ENCODE assay signal across 19 cellular contexts in the genomic region with DNA sequence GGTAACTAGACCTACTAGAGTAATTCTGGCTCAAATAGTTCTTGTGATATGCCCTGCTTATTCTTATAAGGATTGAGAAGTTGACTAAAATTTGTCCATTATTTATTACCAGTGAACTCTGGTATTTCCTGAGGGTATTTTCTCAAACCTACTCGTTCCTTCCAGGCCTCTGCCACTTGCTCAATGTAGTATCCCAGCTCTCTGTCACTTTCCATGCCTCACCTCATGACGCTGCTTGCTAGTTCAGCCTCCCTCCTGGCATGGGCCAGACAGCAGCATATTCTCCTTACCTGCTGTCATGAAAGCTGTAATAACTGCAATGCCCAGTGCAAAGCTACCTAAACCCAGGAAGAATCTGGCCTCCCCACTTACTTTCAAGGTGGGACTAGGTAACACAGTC.
DNase-seq lines count a peak whose midpoint lies in the region; ATAC-seq, FAIRE-seq and TF ChIP-seq lines count a peak whose summit lies in the region.
"Had no signal": no experiment of that assay in that cellular context is flagged by ENCODE, and none has a peak within 500 bp of the region (broad histone marks: within the 10 kb centered on the region; RNA-seq: fewer than 3 reads in every experiment).

No MANE protein-coding gene starts in this region.

- TF ChIP-seq CTCF in IMR-90 (conservative IDR thresholded peaks at IDR 0.05; ENCODE audit: low read depth, low read length) (no peak), coronary artery (IDR thresholded peaks at IDR 0.05) (no peak), keratinocyte (optimal IDR thresholded peaks at IDR 0.05 in 1 of 3, IDR thresholded peaks at IDR 0.05 in 1 of 3, conservative IDR thresholded peaks at IDR 0.05 in 1 of 3; ENCODE audit: extremely low read depth in 1 of 3, insufficient read depth in 2 of 3, low read length in 3 of 3) (no peak), MM.1S (IDR thresholded peaks at IDR 0.05; ENCODE audit: low read length) (no peak)

- peak overlapping the region; percentile 93 for H3K23ac ChIP-seq in IMR-90 (ENCODE audit: low read depth, low read length)

- H3K4me3 ChIP-seq in IMR-90 (ENCODE audit: insufficient read depth, low read depth, low read length): no peak overlapping the region
- no peak overlapping the region for H3K4me3 ChIP-seq in coronary artery
- H3K4me3 ChIP-seq in keratinocyte (ENCODE audit: control insufficient read depth in 2 of 3, extremely low read depth in 1 of 3, insufficient read depth in 2 of 3, low read depth in 1 of 3, low read length in 3 of 3): peak overlapping the region in 2 of 3 experiments; percentile 30 to 44
- no peak overlapping the region for H3K4me3 ChIP-seq in MM.1S (ENCODE audit: low read length)
- H3K4me3 ChIP-seq: BLaER1 treated with 17β-estradiol and CSF1 and Interleukin-3, amounts not matched to agents 10 nM and 100 nM; pancreas had no signal

- H3K9me3 Mint-ChIP-seq in stimulated activated naive B cell treated with anti-CD40 and anti-IgM and Interleukin-4, amounts not matched to agents 10 μg/mL and 1 μg/mL and 100 μg/mL, for 72 hours: peaks cover 0 to 4% of the 10 kb centered on the region in 2 donors
- H3K9me3 Mint-ChIP-seq: activated CD4-positive, alpha-beta T cell treated with anti-CD3 and anti-CD28 coated beads, Interleukin-2, amount 10 ng/mL, durations not matched to agents 24 days and 14 days; activated T-cell treated with anti-CD3 and anti-CD28 coated beads, Interleukin-2, amount 50 U/mL, for 24 hours had no signal

- no peak for TF ChIP-seq RAD21 in IMR-90 (IDR thresholded peaks at IDR 0.05; ENCODE audit: low read length)

- intact Hi-C loops in IMR-90 (cut with micrococcal nuclease): loop anchor here (2.0 to 10.0 kb wide), 5 partner anchors 131 to 767 kb away; a partner anchor contains a TSS

- H2AK5ac ChIP-seq in IMR-90 (ENCODE audit: low read depth, low read length): peak overlapping the region; percentile 98

- no peaks in the 10 kb centered on the region for H3F3A ChIP-seq in MM.1S (ENCODE audit: insufficient read depth, low read length)

- H3K79me2 ChIP-seq in keratinocyte (ENCODE audit: control insufficient read depth, insufficient read depth, low read length) (no peaks in the 10 kb centered on the region), MM.1S (ENCODE audit: low read length) (no peaks in the 10 kb centered on the region)

- H2AK9ac ChIP-seq in IMR-90 (replicated peaks; ENCODE audit: low read depth, low read length, poor library complexity): peak overlapping the region; percentile 73

- H3K27ac ChIP-seq in IMR-90 (ENCODE audit: insufficient read depth, low read length) (peak overlapping the region; percentile 99), coronary artery (peak overlapping the region; percentile 38 to 83), keratinocyte (ENCODE audit: control insufficient read depth, insufficient read depth, low read length) (peak overlapping the region; percentile 96), MM.1S (ENCODE audit: low read length) (no peak overlapping the region)
- H3K27ac ChIP-seq: BLaER1 treated with 17β-estradiol and CSF1 and Interleukin-3, amounts not matched to agents 10 nM and 100 nM; HL-60; KMS-11; pancreas had no signal

- no peaks in the 10 kb centered on the region for H3K36me3 Mint-ChIP-seq in stimulated activated naive B cell treated with anti-CD40 and anti-IgM and Interleukin-4, amounts not matched to agents 10 μg/mL and 1 μg/mL and 100 μg/mL, for 72 hours

- no CpG with 5 or more reads among the region's 2 CpGs for WGBS in IMR-90 (ENCODE audit: extremely low coverage in 2 of 2, insufficient read length in 1 of 2), 2 experiments

- no peaks in the 10 kb centered on the region for H3K4me1 Mint-ChIP-seq in stimulated activated naive B cell treated with anti-CD40 and anti-IgM and Interleukin-4, amounts not matched to agents 10 μg/mL and 1 μg/mL and 100 μg/mL, for 72 hours
- H3K4me1 Mint-ChIP-seq: activated CD4-positive, alpha-beta T cell treated with anti-CD3 and anti-CD28 coated beads, Interleukin-2, amount 10 ng/mL, durations not matched to agents 24 days and 14 days had no signal

- peak overlapping the region; percentile 93 for H2BK15ac ChIP-seq in IMR-90 (ENCODE audit: low read depth, low read length)

- H2AFZ ChIP-seq in IMR-90 (replicated peaks; ENCODE audit: low read length, poor library complexity) (peak overlapping the region; percentile 45), keratinocyte (ENCODE audit: control insufficient read depth, low read length) (no peak overlapping the region), MM.1S (ENCODE audit: low read length) (no peak overlapping the region)

- no peaks in the 10 kb centered on the region for H3K27me3 Mint-ChIP-seq in stimulated activated naive B cell treated with anti-CD40 and anti-IgM and Interleukin-4, amounts not matched to agents 10 μg/mL and 1 μg/mL and 100 μg/mL, for 72 hours
- H3K27me3 Mint-ChIP-seq: activated CD4-positive, alpha-beta T cell treated with anti-CD3 and anti-CD28 coated beads, Interleukin-2, amount 10 ng/mL, durations not matched to agents 24 days and 14 days; activated T-cell treated with anti-CD3 and anti-CD28 coated beads, Interleukin-2, amount 50 U/mL, for 24 hours had no signal

- dilution Hi-C loops in IMR-90 (cut with HindIII; ENCODE audit: low sequenced_read_pairs, unreplicated experiment) (no loop called here), keratinocyte (cut with MboI; ENCODE audit: extremely low pct_ligation_motif_present, low sequenced_read_pairs) (no loop called here)

- CTCF ChIA-PET in IMR-90 (lab: Yijun Ruan, JAX): interaction anchor here (1.3 kb wide), 1 partner anchor 131 kb away, joined by 3 read pairs; no protein-coding TSS in a partner anchor

- peak overlapping the region; percentile 86 for H4K5ac ChIP-seq in IMR-90 (ENCODE audit: low read depth, low read length)

- H3K9me1 ChIP-seq in IMR-90 (ENCODE audit: insufficient read depth, low read length) (peaks cover 10% of the 10 kb centered on the region), keratinocyte (ENCODE audit: control insufficient read depth, extremely low read depth, insufficient read depth, low read length) (no peaks in the 10 kb centered on the region)

- peak overlapping the region; percentile 79 for H3K56ac ChIP-seq in IMR-90 (ENCODE audit: extremely low read depth, insufficient read depth, low read length)

- H3K36me3 ChIP-seq in IMR-90 (ENCODE audit: control insufficient read depth, insufficient read depth, low read length) (no peaks in the 10 kb centered on the region), keratinocyte (ENCODE audit: control insufficient read depth in 2 of 2, extremely low read depth in 1 of 2, insufficient read depth in 2 of 2, low read length in 2 of 2) (no peaks in the 10 kb centered on the region), MM.1S (replicated peaks; ENCODE audit: insufficient read depth, low read length) (no peaks in the 10 kb centered on the region)
- H3K36me3 ChIP-seq: BLaER1 treated with 17β-estradiol and CSF1 and Interleukin-3, amounts not matched to agents 10 nM and 100 nM; pancreas had no signal

- no peak for TF ChIP-seq POLR2A in IMR-90 (IDR thresholded peaks at IDR 0.05; ENCODE audit: low read depth, low read length)
- no peak for TF ChIP-seq POLR2A in erythroblast (IDR thresholded peaks at IDR 0.05; ENCODE audit: low read length)

- DNase-seq in IMR-90 (no peak), coronary artery (ENCODE audit: low spot score) (no peak), keratinocyte (ENCODE audit: low read depth, low spot score) (no peak), MM.1S (no peak), erythroblast (lab: John Stamatoyannopoulos, UW) (no peak), AML-193 (lab: John Stamatoyannopoulos, UW) (no peak)
- no peak for DNase-seq in stimulated activated naive B cell treated with anti-CD40 and anti-IgM and Interleukin-4, amounts not matched to agents 10 μg/mL and 1 μg/mL and 100 μg/mL, for 72 hours
- DNase-seq: activated CD4-positive, alpha-beta T cell treated with anti-CD3 and anti-CD28 coated beads, Interleukin-2, amount 10 ng/mL, durations not matched to agents 24 days and 14 days; activated T-cell treated with anti-CD3 and anti-CD28 coated beads, Interleukin-2, amount 50 U/mL, for 24 hours; cerebellar nuclear complex; DMS53; NCI-H1436; pancreas; SIG-M5; stimulated activated CD4-positive, alpha-beta T cell treated with anti-CD3 and anti-CD28 coated beads, Interleukin-12 subunit alpha, Interleukin-12 subunit beta, amount 100 ng/mL, for 4 hours had no signal

- H3K9me2 ChIP-seq in MM.1S (replicated peaks; ENCODE audit: insufficient read depth, low read length): no peaks in the 10 kb centered on the region

- H3K9me3 ChIP-seq in IMR-90 (ENCODE audit: control insufficient read depth, insufficient read depth, low read length) (no peaks in the 10 kb centered on the region), keratinocyte (ENCODE audit: control insufficient read depth, low read depth, low read length) (no peaks in the 10 kb centered on the region), MM.1S (replicated peaks; ENCODE audit: insufficient read depth, low read length) (no peaks in the 10 kb centered on the region)
- H3K9me3 ChIP-seq: BLaER1 treated with 17β-estradiol and CSF1 and Interleukin-3, amounts not matched to agents 10 nM and 100 nM; pancreas had no signal

- peak overlapping the region; percentile 89 to 93 for H4K8ac ChIP-seq in IMR-90 (ENCODE audit: low read depth in 2 of 2, low read length in 2 of 2)

- H3K4me3 Mint-ChIP-seq in stimulated activated naive B cell treated with anti-CD40 and anti-IgM and Interleukin-4, amounts not matched to agents 10 μg/mL and 1 μg/mL and 100 μg/mL, for 72 hours: no peak overlapping the region
- H3K4me3 Mint-ChIP-seq: activated CD4-positive, alpha-beta T cell treated with anti-CD3 and anti-CD28 coated beads, Interleukin-2, amount 10 ng/mL, durations not matched to agents 24 days and 14 days; activated T-cell treated with anti-CD3 and anti-CD28 coated beads, Interleukin-2, amount 50 U/mL, for 24 hours had no signal

- ATAC-seq in IMR-90 (ENCODE audit: low read depth) (no peak; the same call in 1 of the 2 replicates), HG03378 (IDR thresholded peaks at IDR 0.05; ENCODE audit: unreplicated experiment) (no peak)
- peak; percentile 22 to 33 for ATAC-seq in stimulated activated naive B cell treated with anti-CD40 and anti-IgM and Interleukin-4, amounts not matched to agents 10 μg/mL and 1 μg/mL and 100 μg/mL, for 72 hours (replicated peaks)

- H3K4ac ChIP-seq in IMR-90 (ENCODE audit: low read depth, low read length): peak overlapping the region; percentile 99

- H3K9ac ChIP-seq in IMR-90 (ENCODE audit: low read depth, low read length) (peak overlapping the region; percentile 67), keratinocyte (ENCODE audit: control insufficient read depth, extremely low read depth, insufficient read depth, low read length) (peak overlapping the region; percentile 81), MM.1S (ENCODE audit: low read length) (no peak overlapping the region)
- H3K9ac ChIP-seq: BLaER1 treated with 17β-estradiol and CSF1 and Interleukin-3, amounts not matched to agents 10 nM and 100 nM; KMS-11 had no signal

- peak overlapping the region; percentile 94 for H4K91ac ChIP-seq in IMR-90 (ENCODE audit: insufficient read depth, low read depth, low read length)

- H3K18ac ChIP-seq in IMR-90 (ENCODE audit: low read depth, low read length): peak overlapping the region; percentile 99

- no peak overlapping the region for H3K27ac Mint-ChIP-seq in stimulated activated naive B cell treated with anti-CD40 and anti-IgM and Interleukin-4, amounts not matched to agents 10 μg/mL and 1 μg/mL and 100 μg/mL, for 72 hours
- H3K27ac Mint-ChIP-seq: activated CD4-positive, alpha-beta T cell treated with anti-CD3 and anti-CD28 coated beads, Interleukin-2, amount 10 ng/mL, durations not matched to agents 24 days and 14 days; activated T-cell treated with anti-CD3 and anti-CD28 coated beads, Interleukin-2, amount 50 U/mL, for 24 hours had no signal

- peak overlapping the region; percentile 99 for H2BK120ac ChIP-seq in IMR-90 (ENCODE audit: low read depth, low read length)

- H3K79me1 ChIP-seq in IMR-90 (ENCODE audit: low read depth in 1 of 2, low read length in 2 of 2): no peaks in the 10 kb centered on the region

- H3K27me3 ChIP-seq in IMR-90 (ENCODE audit: control insufficient read depth, insufficient read depth, low read length) (no peaks in the 10 kb centered on the region), keratinocyte (ENCODE audit: control insufficient read depth, extremely low read depth, insufficient read depth, low read length) (no peaks in the 10 kb centered on the region), MM.1S (replicated peaks; ENCODE audit: insufficient read depth, low read length) (no peaks in the 10 kb centered on the region)
- H3K27me3 ChIP-seq: BLaER1 treated with 17β-estradiol and CSF1 and Interleukin-3, amounts not matched to agents 10 nM and 100 nM; pancreas had no signal

- POLR2A ChIA-PET in IMR-90 (lab: Charles Lee; ENCODE audit: unreplicated experiment): interaction anchor here (0.6 to 1.0 kb wide), 3 partner anchors 12 to 763 kb away, joined by 3 to 6 read pairs (median 3); no protein-coding TSS in a partner anchor

- H2BK5ac ChIP-seq in IMR-90 (ENCODE audit: low read depth, low read length, poor library complexity, severe bottlenecking): peak overlapping the region; percentile 99

- H3K14ac ChIP-seq in IMR-90 (replicated peaks; ENCODE audit: low read depth, low read length): peak overlapping the region; percentile 95

- H3K4me2 ChIP-seq in IMR-90 (ENCODE audit: low read depth, low read length) (peak overlapping the region; percentile 54; the same call in 1 of the 2 replicates), keratinocyte (ENCODE audit: control insufficient read depth, extremely low read depth, insufficient read depth, low read depth, low read length) (peak overlapping the region; percentile 71), MM.1S (ENCODE audit: low read depth, low read length) (no peak overlapping the region)
- H3K4me2 ChIP-seq: BLaER1 treated with 17β-estradiol and CSF1 and Interleukin-3, amounts not matched to agents 10 nM and 100 nM; KMS-11 had no signal

- no peak for FAIRE-seq in keratinocyte (lab: Jason Lieb, UNC)
- FAIRE-seq: pancreas had no signal

- H2BK20ac ChIP-seq in IMR-90 (ENCODE audit: low read depth, low read length): peak overlapping the region; percentile 98

- no peaks in the 10 kb centered on the region for H4K20me1 ChIP-seq in IMR-90 (ENCODE audit: insufficient read depth, low read length)
- no peaks in the 10 kb centered on the region for H4K20me1 ChIP-seq in keratinocyte (ENCODE audit: control insufficient read depth, extremely low read depth, insufficient read depth, low read length)
- H4K20me1 ChIP-seq in MM.1S (ENCODE audit: insufficient read depth, low read length): no peaks in the 10 kb centered on the region
- H4K20me1 ChIP-seq: BLaER1 treated with 17β-estradiol and CSF1 and Interleukin-3, amounts not matched to agents 10 nM and 100 nM had no signal

- in situ Hi-C loops in IMR-90 (cut with MboI; ENCODE audit: low sequenced_read_pairs): loop anchor here (25.0 kb wide), 2 partner anchors 767 to 1167 kb away; no protein-coding TSS in a partner anchor

- H3K4me1 ChIP-seq in IMR-90 (ENCODE audit: control insufficient read depth, insufficient read depth, low read length) (peaks cover 18% of the 10 kb centered on the region), keratinocyte (ENCODE audit: control insufficient read depth, extremely low read depth, insufficient read depth, low read length) (peaks cover 45% of the 10 kb centered on the region), MM.1S (ENCODE audit: low read length) (no peaks in the 10 kb centered on the region)
- H3K4me1 ChIP-seq: BLaER1 treated with 17β-estradiol and CSF1 and Interleukin-3, amounts not matched to agents 10 nM and 100 nM; pancreas had no signal

- TSS peak; percentile 83 for BruUV-seq in IMR-90 (replicated peaks; lab: Mats Ljungman, UMichigan)

Comparison
In these comparisons a context has a peak if more than half of its experiments do, and no peak if none do; other contexts are left out.
1. ATAC-seq: peak in stimulated activated naive B cell treated with anti-CD40 and anti-IgM and Interleukin-4, amounts not matched to agents 10 μg/mL and 1 μg/mL and 100 μg/mL, for 72 hours (2 of 2); none in IMR-90 (single experiment) and HG03378 (single experiment).
2. H3K4me3 ChIP-seq: peak in keratinocyte (2 of 3); none in IMR-90 (single experiment), coronary artery (single experiment) and MM.1S (single experiment).